ENCODE assay signal across 12 cellular contexts in the genomic region with DNA sequence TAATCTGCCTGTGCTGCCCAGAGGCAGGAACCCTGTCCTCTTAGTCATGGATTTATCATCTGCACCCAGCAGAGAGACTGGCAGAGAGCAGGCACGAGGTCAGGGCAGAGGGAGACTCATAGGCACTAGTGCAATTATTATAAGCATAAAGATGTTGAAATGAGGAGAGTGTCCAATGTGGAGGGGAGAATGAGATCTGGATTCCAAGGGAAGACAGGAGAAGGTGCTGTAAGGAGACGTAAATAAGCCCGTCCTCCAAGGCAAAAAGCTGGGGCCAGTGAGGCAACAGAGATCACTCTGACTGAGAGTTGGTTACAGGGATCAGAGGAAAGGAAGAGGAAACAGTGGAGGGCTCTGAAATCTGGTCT.
DNase-seq lines count a peak whose midpoint lies in the region; ATAC-seq and TF ChIP-seq lines count a peak whose summit lies in the region.
"Had no signal": no experiment of that assay in that cellular context is flagged by ENCODE, and none has a peak within 500 bp of the region (broad histone marks: within the 10 kb centered on the region; RNA-seq: fewer than 3 reads in every experiment).

No MANE protein-coding gene starts in this region.

- H3K27ac Mint-ChIP-seq in osteocyte (ENCODE audit: unreplicated experiment) = peak overlapping the region; percentile 92
- H3K27ac Mint-ChIP-seq: CD8-positive, alpha-beta T cell had no signal

- DNase-seq in RWPE1 (ENCODE audit: low spot score) (peak; percentile 58), osteocyte (ENCODE audit: extremely low spot score, unreplicated experiment) (no peak), NCI-H446 (lab: John Stamatoyannopoulos, UW) (no peak), NCI-H1105 treated with DMSO at 0.1 percent for 48 hours (lab: John Stamatoyannopoulos, UW) (no peak), SKM-1 (lab: John Stamatoyannopoulos, UW; ENCODE audit: unreplicated experiment) (no peak)
- DNase-seq: activated effector memory CD4-positive, alpha-beta T cell treated with anti-CD3 and anti-CD28 coated beads, Interleukin-2, amount 50 U/mL, for 16 hours; CD8-positive, alpha-beta T cell; effector CD8-positive, alpha-beta T cell; NCI-H1092 had no signal

- TF ChIP-seq CTCF in RWPE1 (conservative IDR thresholded peaks at IDR 0.05; ENCODE audit: low read depth) = no peak
- TF ChIP-seq CTCF in osteocyte (IDR thresholded peaks at IDR 0.05) = no peak

- no peaks in the 10 kb centered on the region for H3K36me3 Mint-ChIP-seq in osteocyte (ENCODE audit: unreplicated experiment)
- H3K36me3 Mint-ChIP-seq: CD8-positive, alpha-beta T cell had no signal

- ATAC-seq in GM18868 (IDR thresholded peaks at IDR 0.05; ENCODE audit: unreplicated experiment) (peak; percentile 27), esophagus mucosa (peak; percentile 72), HG03460 (IDR thresholded peaks at IDR 0.05; ENCODE audit: unreplicated experiment) (no peak)
- ATAC-seq: CD8-positive, alpha-beta T cell had no signal

- peaks cover 64% of the 10 kb centered on the region for H3K4me1 Mint-ChIP-seq in osteocyte (ENCODE audit: unreplicated experiment)

- POLR2A ChIA-PET in RWPE1 (lab: Yijun Ruan, JAX; ENCODE audit: low non-redundant PET) = no interaction called here

- H3K27me3 Mint-ChIP-seq in osteocyte (ENCODE audit: unreplicated experiment) = no peaks in the 10 kb centered on the region

- H3K27ac ChIP-seq in RWPE1 = no peak overlapping the region

- no peaks in the 10 kb centered on the region for H3K9me3 Mint-ChIP-seq in osteocyte (ENCODE audit: unreplicated experiment)
- H3K9me3 Mint-ChIP-seq: CD8-positive, alpha-beta T cell had no signal

- CTCF ChIA-PET in RWPE1 (lab: Yijun Ruan, JAX) = no interaction called here

- H3K4me3 Mint-ChIP-seq in osteocyte (ENCODE audit: unreplicated experiment) = peak overlapping the region; percentile 23
- H3K4me3 Mint-ChIP-seq: CD8-positive, alpha-beta T cell had no signal
